ENCODE assay signal across 8 cellular contexts in genomic region chr11:2700415-2701211, GRCh38. TPM values are rescaled to one million over a fixed set of nuclear protein-coding genes. Genes with fewer than 3 reads are reported as not detected.
A peak's percentile ranks its signal among the peaks of the same experiment; 100 is the strongest.
DNase-seq lines count a peak whose midpoint lies in the region; ATAC-seq and TF ChIP-seq lines count a peak whose summit lies in the region.

No MANE protein-coding gene starts in this region.

- H3K9ac ChIP-seq in neural cell (ENCODE audit: low read length): peak overlapping the region; percentile 80

- H3K27ac ChIP-seq in CD8-positive, alpha-beta memory T cell (ENCODE audit: low read depth, low read length): peak overlapping the region; percentile 59
- H3K27ac ChIP-seq in foreskin keratinocyte: peak overlapping the region; percentile 27
- H3K27ac ChIP-seq in neural cell (ENCODE audit: low read length): peak overlapping the region; percentile 66
- H3K27ac ChIP-seq in aorta (ENCODE audit: low read depth in 1 of 2, low read length in 2 of 2): peak overlapping the region; percentile 5 to 38

- CTCF ChIA-PET in CD8-positive, alpha-beta memory T cell (lab: Charles Lee): no interaction called here

- intact Hi-C loops in aorta (cut with DNase I): loop anchor here in 1 of 2 donors (5.0 kb wide), 1 partner anchor 187 kb away; the partner anchor contains the start of gene CDKN1C

- H3K9me2 ChIP-seq in neural cell (ENCODE audit: insufficient read depth, low read length): no peaks in the 10 kb centered on the region

- peak overlapping the region; percentile 53 for H3K4me3 ChIP-seq in CD8-positive, alpha-beta memory T cell (ENCODE audit: low read length)
- H3K4me3 ChIP-seq in LNCaP clone FGC (ENCODE audit: low read depth, low read length): peak overlapping the region; percentile 63
- peak overlapping the region; percentile 82 for H3K4me3 ChIP-seq in neural cell (ENCODE audit: low read length)
- peak overlapping the region in 1 of 2 donors; percentile 15 for H3K4me3 ChIP-seq in aorta (ENCODE audit: low read length in 2 of 2)

- peaks cover 10 to 11% (median 10%) of the 10 kb centered on the region in 3 donors for H3K4me1 Mint-ChIP-seq in CD8-positive, alpha-beta memory T cell

- no peak for TF ChIP-seq EP300 in neural cell (conservative IDR thresholded peaks at IDR 0.05; ENCODE audit: poor library complexity, severe bottlenecking)

- no peaks in the 10 kb centered on the region for H4K20me1 ChIP-seq in neural cell (ENCODE audit: insufficient read depth)

- no peaks in the 10 kb centered on the region for H3K36me3 ChIP-seq in CD8-positive, alpha-beta memory T cell (ENCODE audit: insufficient read depth, low read length)
- H3K36me3 ChIP-seq in neural cell (ENCODE audit: insufficient read depth, low read length) (no peaks in the 10 kb centered on the region), aorta (ENCODE audit: control insufficient read depth in 1 of 2, insufficient read depth in 2 of 2, low read length in 1 of 2) (no peaks in the 10 kb centered on the region)

- no peak for TF ChIP-seq RAD21 in neural cell (conservative IDR thresholded peaks at IDR 0.05)

- H3K79me2 ChIP-seq in neural cell (replicated peaks; ENCODE audit: insufficient read depth, low read length): peaks cover 25% of the 10 kb centered on the region

- no peaks in the 10 kb centered on the region for H3K9me3 ChIP-seq in CD8-positive, alpha-beta memory T cell (ENCODE audit: low read length)
- H3K9me3 ChIP-seq in neural cell (ENCODE audit: low read length) (no peaks in the 10 kb centered on the region), aorta (ENCODE audit: control insufficient read depth, low read length) (no peaks in the 10 kb centered on the region)

- peaks cover 10% of the 10 kb centered on the region for H3K4me1 ChIP-seq in CD8-positive, alpha-beta memory T cell (ENCODE audit: insufficient read depth, low read length)
- no peaks in the 10 kb centered on the region for H3K4me1 ChIP-seq in foreskin keratinocyte
- no peaks in the 10 kb centered on the region for H3K4me1 ChIP-seq in aorta (ENCODE audit: control insufficient read depth in 1 of 2, insufficient read depth in 2 of 2, low read length in 2 of 2)

- H3F3A ChIP-seq in neural cell (ENCODE audit: insufficient read depth, low read length, poor library complexity, severe bottlenecking): no peaks in the 10 kb centered on the region

- H3K27me3 ChIP-seq in CD8-positive, alpha-beta memory T cell (ENCODE audit: insufficient read depth, low read length, poor library complexity, severe bottlenecking): no peaks in the 10 kb centered on the region
- H3K27me3 ChIP-seq in foreskin keratinocyte (no peaks in the 10 kb centered on the region), neural cell (ENCODE audit: insufficient read depth, low read depth, low read length) (no peaks in the 10 kb centered on the region), aorta (ENCODE audit: control insufficient read depth in 1 of 2, insufficient read depth in 2 of 2, low read length in 1 of 2) (no peaks in the 10 kb centered on the region)

- peak; percentile 38 for ATAC-seq in GM19452 (IDR thresholded peaks at IDR 0.05; ENCODE audit: unreplicated experiment)
- ATAC-seq in foreskin keratinocyte: no peak
- ATAC-seq in aorta (ENCODE audit: low FRiP score): peak; percentile 67
- ATAC-seq in HG02610 (IDR thresholded peaks at IDR 0.05; ENCODE audit: unreplicated experiment): no peak

- 40 to 44% methylated on average over 36 to 52 of the region's 52 CpGs for WGBS in aorta, 2 donors

- H3K9me3 Mint-ChIP-seq in CD8-positive, alpha-beta memory T cell: peaks cover 0 to under 1% (median 0%) of the 10 kb centered on the region in 5 donors

- no peak overlapping the region for H3K4me2 ChIP-seq in neural cell (ENCODE audit: low read length)

- peak in 3 of 5 donors; percentile 10 to 51 (median 35) for DNase-seq in CD8-positive, alpha-beta memory T cell
- DNase-seq in LNCaP clone FGC (ENCODE audit: low read depth): no peak
- peak; percentile 76 for DNase-seq in activated CD8-positive, alpha-beta memory T cell treated with anti-CD3 and anti-CD28 coated beads, Interleukin-2, amount 50 U/mL, for 48 hours
- DNase-seq in foreskin keratinocyte: no peak
- peak; percentile 82 to 91 for DNase-seq in aorta

- H3K27me3 Mint-ChIP-seq in CD8-positive, alpha-beta memory T cell: peaks cover 0 to 2% of the 10 kb centered on the region in 2 donors

- H3K4me3 Mint-ChIP-seq in CD8-positive, alpha-beta memory T cell: peak overlapping the region; percentile 68 to 91 (median 83)

- H2AFZ ChIP-seq in neural cell (ENCODE audit: low read depth, low read length): peak overlapping the region; percentile 51

- TF ChIP-seq CTCF in LNCaP clone FGC (IDR thresholded peaks at IDR 0.05; ENCODE audit: control insufficient read depth, extremely low read depth, insufficient read depth): no peak
- no peak for TF ChIP-seq CTCF in foreskin keratinocyte (conservative IDR thresholded peaks at IDR 0.05)
- TF ChIP-seq CTCF in neural cell (IDR thresholded peaks at IDR 0.05; ENCODE audit: poor library complexity, severe bottlenecking): no peak

- POLR2A ChIA-PET in CD8-positive, alpha-beta memory T cell (lab: Charles Lee): no interaction called here

- peak overlapping the region in 4 of 8 donors; percentile 23 to 81 (median 68) for H3K27ac Mint-ChIP-seq in CD8-positive, alpha-beta memory T cell

- H3K36me3 Mint-ChIP-seq in CD8-positive, alpha-beta memory T cell: peaks cover 0 to 2% (median under 1%) of the 10 kb centered on the region in 3 donors

TF ChIP-seq in neural cell, 6 proteins besides CTCF, POLR2A, EP300 and RAD21:
- TF ChIP-seq POLR2AphosphoS5 (IDR thresholded peaks at IDR 0.05) (no peak), REST (IDR thresholded peaks at IDR 0.05; ENCODE audit: borderline replicate concordance) (peak; percentile 6), TAF1 (IDR thresholded peaks at IDR 0.05; ENCODE audit: low read depth) (no peak), EZH2 (IDR thresholded peaks at IDR 0.05; ENCODE audit: borderline replicate concordance, insufficient read depth, low read length, poor library complexity, severe bottlenecking) (no peak), MXI1 (conservative IDR thresholded peaks at IDR 0.05; ENCODE audit: poor library complexity, severe bottlenecking) (no peak)

RNA-seq across cellular contexts. Expression of gene KCNQ1OT1, which starts 0.8 kb away (rescaled TPM):
- total RNA-seq in CD8-positive, alpha-beta memory T cell: under 1 TPM; 0.20 TPM
- polyA plus RNA-seq in CD8-positive, alpha-beta memory T cell: 0.08 TPM
- total RNA-seq in foreskin keratinocyte (0.25 and 0.34 TPM in 2 replicates), aorta (1 to 10 TPM; 2.3 to 5.4 TPM)
- polyA plus RNA-seq in foreskin keratinocyte (under 0.01 TPM in 2 replicates), neural cell (0.12 and 0.32 TPM in 2 replicates), aorta (under 1 TPM; 0.08 to 0.13 TPM)
- 9.0 and 12.3 TPM in 2 replicates for polyA minus RNA-seq in neural cell

Comparison
In these comparisons a context has a peak if more than half of its experiments do, and no peak if none do; other contexts are left out.
1. DNase-seq: peak in CD8-positive, alpha-beta memory T cell (3 of 5), activated CD8-positive, alpha-beta memory T cell treated with anti-CD3 and anti-CD28 coated beads, Interleukin-2, amount 50 U/mL, for 48 hours (single experiment) and aorta (2 of 2); none in LNCaP clone FGC (single experiment) and foreskin keratinocyte (0 of 2).
2. ATAC-seq: peak in GM19452 (single experiment) and aorta (single experiment); none in foreskin keratinocyte (single experiment) and HG02610 (single experiment).
3. Peak in every context shown above with its lines, with median percentiles within 50 percentile points of each other: H3K27ac ChIP-seq.